In the genomic region with DNA sequence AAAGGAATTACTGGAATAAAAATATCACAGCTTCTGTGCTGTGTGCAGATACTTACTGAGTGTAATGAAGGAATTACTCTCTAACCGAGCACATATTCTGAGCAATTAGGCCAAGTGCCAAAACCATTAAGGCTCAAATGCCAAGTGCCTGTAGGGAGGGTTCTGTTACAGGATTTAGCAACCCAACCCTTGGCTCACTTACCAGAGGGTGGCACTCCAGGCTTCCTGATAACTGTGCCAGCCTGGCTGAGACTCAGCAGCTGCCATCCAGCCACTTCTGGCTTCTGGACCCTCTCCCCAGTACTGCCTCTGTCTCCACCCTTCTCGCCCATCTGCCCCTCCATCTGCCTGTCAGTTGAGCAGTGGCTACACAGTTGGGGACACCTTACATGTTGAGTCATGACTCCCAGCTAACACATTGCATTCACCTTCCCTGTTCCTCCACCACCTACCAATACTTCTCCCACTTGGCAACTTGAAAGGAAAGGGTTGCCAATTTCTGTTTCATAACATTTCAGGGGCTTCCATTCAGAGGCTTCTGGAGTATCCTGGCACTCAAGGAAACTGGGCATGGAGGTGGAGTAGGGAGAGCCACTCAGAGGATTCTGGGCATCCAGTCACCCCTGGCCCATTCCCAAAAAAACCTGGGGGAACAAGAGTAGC, we compare ENCODE assay signal across 8 cellular contexts.
A peak's percentile ranks its signal among the peaks of the same experiment; 100 is the strongest.
DNase-seq lines count a peak whose midpoint lies in the region; FAIRE-seq and TF ChIP-seq lines count a peak whose summit lies in the region.

No MANE protein-coding gene starts in this region.

- no peaks in the 10 kb centered on the region for H3K36me3 ChIP-seq in rectal smooth muscle tissue (ENCODE audit: control insufficient read depth, insufficient read depth, low read length)

- peaks cover 3% of the 10 kb centered on the region for H3K4me1 ChIP-seq in rectal smooth muscle tissue (ENCODE audit: control insufficient read depth, insufficient read depth, low read length)

- no peak for DNase-seq in D721Med (ENCODE audit: insufficient read length, low spot score)
- DNase-seq in NCI-H1092 treated with DMSO at 0.1 percent for 48 hours (lab: John Stamatoyannopoulos, UW) = peak; percentile 76
- peak; percentile 73 for DNase-seq in foreskin melanocyte
- no peak for DNase-seq in COLO829 (ENCODE audit: low spot score)
- no peak for DNase-seq in GM13977 (ENCODE audit: low spot score)
- no peak for DNase-seq in mesenteric fat pad (ENCODE audit: low spot score)

- H3K4me3 ChIP-seq in rectal smooth muscle tissue (ENCODE audit: low read length) = no peak overlapping the region

- no peak overlapping the region for H3K9ac ChIP-seq in rectal smooth muscle tissue (ENCODE audit: low read length)

- no peak for FAIRE-seq in D721Med (lab: Jason Lieb, UNC)

- no peaks in the 10 kb centered on the region for H3K27me3 ChIP-seq in rectal smooth muscle tissue (ENCODE audit: control insufficient read depth, insufficient read depth, low read length)

- H3K27ac ChIP-seq in VCaP = no peak overlapping the region
- H3K27ac ChIP-seq in rectal smooth muscle tissue (ENCODE audit: low read depth, low read length) = peak overlapping the region; percentile 19

- TF ChIP-seq CTCF in D721Med (IDR thresholded peaks at IDR 0.05; ENCODE audit: insufficient read depth, missing control alignments) = peak; percentile 63
- peak; percentile 38; the same call in 1 of the 2 replicates for TF ChIP-seq CTCF in VCaP (conservative IDR thresholded peaks at IDR 0.05)
- TF ChIP-seq CTCF in GM13977 (IDR thresholded peaks at IDR 0.05; ENCODE audit: extremely low read depth, insufficient read depth, missing control alignments) = no peak

- in situ Hi-C loops in GM13977 (cut with MboI; ENCODE audit: low pct_unique_long_range_greater_than_20kb, low sequenced_read_pairs, unreplicated experiment) = no loop called here

Comparison
In these comparisons a context has a peak if more than half of its experiments do, and no peak if none do; other contexts are left out.
1. DNase-seq: peak in NCI-H1092 treated with DMSO at 0.1 percent for 48 hours (single experiment) and foreskin melanocyte (single experiment); none in D721Med (single experiment), COLO829 (single experiment), GM13977 (single experiment) and mesenteric fat pad (single experiment).